ENCODE assay signal across 2 cellular contexts in genomic region chr2:69376385-69376784, GRCh38.
TF ChIP-seq lines count a peak whose summit lies in the region.

No MANE protein-coding gene starts in this region.

TF ChIP-seq in WTC11, 78 proteins besides CTCF, POLR2A, EP300 and RAD21:
- TF ChIP-seq, protein P1, sequence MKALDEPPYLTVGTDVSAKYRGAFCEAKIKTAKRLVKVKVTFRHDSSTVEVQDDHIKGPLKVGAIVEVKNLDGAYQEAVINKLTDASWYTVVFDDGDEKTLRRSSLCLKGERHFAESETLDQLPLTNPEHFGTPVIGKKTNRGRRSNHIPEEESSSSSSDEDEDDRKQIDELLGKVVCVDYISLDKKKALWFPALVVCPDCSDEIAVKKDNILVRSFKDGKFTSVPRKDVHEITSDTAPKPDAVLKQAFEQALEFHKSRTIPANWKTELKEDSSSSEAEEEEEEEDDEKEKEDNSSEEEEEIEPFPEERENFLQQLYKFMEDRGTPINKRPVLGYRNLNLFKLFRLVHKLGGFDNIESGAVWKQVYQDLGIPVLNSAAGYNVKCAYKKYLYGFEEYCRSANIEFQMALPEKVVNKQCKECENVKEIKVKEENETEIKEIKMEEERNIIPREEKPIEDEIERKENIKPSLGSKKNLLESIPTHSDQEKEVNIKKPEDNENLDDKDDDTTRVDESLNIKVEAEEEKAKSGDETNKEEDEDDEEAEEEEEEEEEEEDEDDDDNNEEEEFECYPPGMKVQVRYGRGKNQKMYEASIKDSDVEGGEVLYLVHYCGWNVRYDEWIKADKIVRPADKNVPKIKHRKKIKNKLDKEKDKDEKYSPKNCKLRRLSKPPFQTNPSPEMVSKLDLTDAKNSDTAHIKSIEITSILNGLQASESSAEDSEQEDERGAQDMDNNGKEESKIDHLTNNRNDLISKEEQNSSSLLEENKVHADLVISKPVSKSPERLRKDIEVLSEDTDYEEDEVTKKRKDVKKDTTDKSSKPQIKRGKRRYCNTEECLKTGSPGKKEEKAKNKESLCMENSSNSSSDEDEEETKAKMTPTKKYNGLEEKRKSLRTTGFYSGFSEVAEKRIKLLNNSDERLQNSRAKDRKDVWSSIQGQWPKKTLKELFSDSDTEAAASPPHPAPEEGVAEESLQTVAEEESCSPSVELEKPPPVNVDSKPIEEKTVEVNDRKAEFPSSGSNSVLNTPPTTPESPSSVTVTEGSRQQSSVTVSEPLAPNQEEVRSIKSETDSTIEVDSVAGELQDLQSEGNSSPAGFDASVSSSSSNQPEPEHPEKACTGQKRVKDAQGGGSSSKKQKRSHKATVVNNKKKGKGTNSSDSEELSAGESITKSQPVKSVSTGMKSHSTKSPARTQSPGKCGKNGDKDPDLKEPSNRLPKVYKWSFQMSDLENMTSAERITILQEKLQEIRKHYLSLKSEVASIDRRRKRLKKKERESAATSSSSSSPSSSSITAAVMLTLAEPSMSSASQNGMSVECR (CRISPR knock-in tag; IDR thresholded peaks at IDR 0.05; ENCODE audit: borderline replicate concordance) = no peak
- TF ChIP-seq GTF2I (CRISPR knock-in tag; conservative IDR thresholded peaks at IDR 0.05) (no peak), NR1H2 (CRISPR knock-in tag; IDR thresholded peaks at IDR 0.05) (no peak), FOXK1 (CRISPR knock-in tag; IDR thresholded peaks at IDR 0.05) (no peak), NFYB (CRISPR knock-in tag; conservative IDR thresholded peaks at IDR 0.05; ENCODE audit: low read depth) (no peak), FOXP4 (CRISPR knock-in tag; IDR thresholded peaks at IDR 0.05) (no peak), GABPB1 (CRISPR knock-in tag; IDR thresholded peaks at IDR 0.05) (no peak), JUN (CRISPR knock-in tag; IDR thresholded peaks at IDR 0.05) (no peak)

TF ChIP-seq in HepG2, 621 proteins besides CTCF, POLR2A, EP300 and RAD21:
- TF ChIP-seq MIER3 (CRISPR knock-in tag; IDR thresholded peaks at IDR 0.05; ENCODE audit: borderline replicate concordance) (no peak), TCF12 (IDR thresholded peaks at IDR 0.05) (no peak), TCF12 (CRISPR knock-in tag; IDR thresholded peaks at IDR 0.05) (no peak), ZNF556 (CRISPR knock-in tag; IDR thresholded peaks at IDR 0.05; ENCODE audit: borderline replicate concordance) (no peak), SALL2 (CRISPR knock-in tag; IDR thresholded peaks at IDR 0.05) (no peak), ZC3H13 (CRISPR knock-in tag; IDR thresholded peaks at IDR 0.05) (no peak), TBX2 (CRISPR knock-in tag; IDR thresholded peaks at IDR 0.05; ENCODE audit: borderline replicate concordance) (no peak), ZNF296 (CRISPR knock-in tag; conservative IDR thresholded peaks at IDR 0.05) (no peak), SMARCE1 (IDR thresholded peaks at IDR 0.05; ENCODE audit: borderline replicate concordance) (no peak), TBX3 (IDR thresholded peaks at IDR 0.05; ENCODE audit: borderline replicate concordance) (no peak), ZNF225 (CRISPR knock-in tag; IDR thresholded peaks at IDR 0.05) (no peak), ZSCAN9 (CRISPR knock-in tag; IDR thresholded peaks at IDR 0.05; ENCODE audit: borderline replicate concordance) (no peak)
- TF ChIP-seq, protein P2, sequence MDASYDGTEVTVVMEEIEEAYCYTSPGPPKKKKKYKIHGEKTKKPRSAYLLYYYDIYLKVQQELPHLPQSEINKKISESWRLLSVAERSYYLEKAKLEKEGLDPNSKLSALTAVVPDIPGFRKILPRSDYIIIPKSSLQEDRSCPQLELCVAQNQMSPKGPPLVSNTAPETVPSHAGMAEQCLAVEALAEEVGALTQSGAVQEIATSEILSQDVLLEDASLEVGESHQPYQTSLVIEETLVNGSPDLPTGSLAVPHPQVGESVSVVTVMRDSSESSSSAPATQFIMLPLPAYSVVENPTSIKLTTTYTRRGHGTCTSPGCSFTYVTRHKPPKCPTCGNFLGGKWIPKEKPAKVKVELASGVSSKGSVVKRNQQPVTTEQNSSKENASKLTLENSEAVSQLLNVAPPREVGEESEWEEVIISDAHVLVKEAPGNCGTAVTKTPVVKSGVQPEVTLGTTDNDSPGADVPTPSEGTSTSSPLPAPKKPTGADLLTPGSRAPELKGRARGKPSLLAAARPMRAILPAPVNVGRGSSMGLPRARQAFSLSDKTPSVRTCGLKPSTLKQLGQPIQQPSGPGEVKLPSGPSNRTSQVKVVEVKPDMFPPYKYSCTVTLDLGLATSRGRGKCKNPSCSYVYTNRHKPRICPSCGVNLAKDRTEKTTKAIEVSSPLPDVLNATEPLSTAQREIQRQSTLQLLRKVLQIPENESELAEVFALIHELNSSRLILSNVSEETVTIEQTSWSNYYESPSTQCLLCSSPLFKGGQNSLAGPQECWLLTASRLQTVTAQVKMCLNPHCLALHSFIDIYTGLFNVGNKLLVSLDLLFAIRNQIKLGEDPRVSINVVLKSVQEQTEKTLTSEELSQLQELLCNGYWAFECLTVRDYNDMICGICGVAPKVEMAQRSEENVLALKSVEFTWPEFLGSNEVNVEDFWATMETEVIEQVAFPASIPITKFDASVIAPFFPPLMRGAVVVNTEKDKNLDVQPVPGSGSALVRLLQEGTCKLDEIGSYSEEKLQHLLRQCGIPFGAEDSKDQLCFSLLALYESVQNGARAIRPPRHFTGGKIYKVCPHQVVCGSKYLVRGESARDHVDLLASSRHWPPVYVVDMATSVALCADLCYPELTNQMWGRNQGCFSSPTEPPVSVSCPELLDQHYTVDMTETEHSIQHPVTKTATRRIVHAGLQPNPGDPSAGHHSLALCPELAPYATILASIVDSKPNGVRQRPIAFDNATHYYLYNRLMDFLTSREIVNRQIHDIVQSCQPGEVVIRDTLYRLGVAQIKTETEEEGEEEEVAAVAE (CRISPR knock-in tag; IDR thresholded peaks at IDR 0.05; ENCODE audit: borderline replicate concordance) = no peak
- TF ChIP-seq, protein P3, sequence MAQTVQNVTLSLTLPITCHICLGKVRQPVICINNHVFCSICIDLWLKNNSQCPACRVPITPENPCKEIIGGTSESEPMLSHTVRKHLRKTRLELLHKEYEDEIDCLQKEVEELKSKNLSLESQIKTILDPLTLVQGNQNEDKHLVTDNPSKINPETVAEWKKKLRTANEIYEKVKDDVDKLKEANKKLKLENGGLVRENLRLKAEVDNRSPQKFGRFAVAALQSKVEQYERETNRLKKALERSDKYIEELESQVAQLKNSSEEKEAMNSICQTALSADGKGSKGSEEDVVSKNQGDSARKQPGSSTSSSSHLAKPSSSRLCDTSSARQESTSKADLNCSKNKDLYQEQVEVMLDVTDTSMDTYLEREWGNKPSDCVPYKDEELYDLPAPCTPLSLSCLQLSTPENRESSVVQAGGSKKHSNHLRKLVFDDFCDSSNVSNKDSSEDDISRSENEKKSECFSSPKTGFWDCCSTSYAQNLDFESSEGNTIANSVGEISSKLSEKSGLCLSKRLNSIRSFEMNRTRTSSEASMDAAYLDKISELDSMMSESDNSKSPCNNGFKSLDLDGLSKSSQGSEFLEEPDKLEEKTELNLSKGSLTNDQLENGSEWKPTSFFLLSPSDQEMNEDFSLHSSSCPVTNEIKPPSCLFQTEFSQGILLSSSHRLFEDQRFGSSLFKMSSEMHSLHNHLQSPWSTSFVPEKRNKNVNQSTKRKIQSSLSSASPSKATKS (CRISPR knock-in tag; IDR thresholded peaks at IDR 0.05) = no peak
- TF ChIP-seq, protein P4, sequence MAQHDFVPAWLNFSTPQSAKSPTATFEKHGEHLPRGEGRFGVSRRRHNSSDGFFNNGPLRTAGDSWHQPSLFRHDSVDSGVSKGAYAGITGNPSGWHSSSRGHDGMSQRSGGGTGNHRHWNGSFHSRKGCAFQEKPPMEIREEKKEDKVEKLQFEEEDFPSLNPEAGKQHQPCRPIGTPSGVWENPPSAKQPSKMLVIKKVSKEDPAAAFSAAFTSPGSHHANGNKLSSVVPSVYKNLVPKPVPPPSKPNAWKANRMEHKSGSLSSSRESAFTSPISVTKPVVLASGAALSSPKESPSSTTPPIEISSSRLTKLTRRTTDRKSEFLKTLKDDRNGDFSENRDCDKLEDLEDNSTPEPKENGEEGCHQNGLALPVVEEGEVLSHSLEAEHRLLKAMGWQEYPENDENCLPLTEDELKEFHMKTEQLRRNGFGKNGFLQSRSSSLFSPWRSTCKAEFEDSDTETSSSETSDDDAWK (CRISPR knock-in tag; IDR thresholded peaks at IDR 0.05) = no peak
